ENCODE assay signal across 8 cellular contexts in the genomic region with DNA sequence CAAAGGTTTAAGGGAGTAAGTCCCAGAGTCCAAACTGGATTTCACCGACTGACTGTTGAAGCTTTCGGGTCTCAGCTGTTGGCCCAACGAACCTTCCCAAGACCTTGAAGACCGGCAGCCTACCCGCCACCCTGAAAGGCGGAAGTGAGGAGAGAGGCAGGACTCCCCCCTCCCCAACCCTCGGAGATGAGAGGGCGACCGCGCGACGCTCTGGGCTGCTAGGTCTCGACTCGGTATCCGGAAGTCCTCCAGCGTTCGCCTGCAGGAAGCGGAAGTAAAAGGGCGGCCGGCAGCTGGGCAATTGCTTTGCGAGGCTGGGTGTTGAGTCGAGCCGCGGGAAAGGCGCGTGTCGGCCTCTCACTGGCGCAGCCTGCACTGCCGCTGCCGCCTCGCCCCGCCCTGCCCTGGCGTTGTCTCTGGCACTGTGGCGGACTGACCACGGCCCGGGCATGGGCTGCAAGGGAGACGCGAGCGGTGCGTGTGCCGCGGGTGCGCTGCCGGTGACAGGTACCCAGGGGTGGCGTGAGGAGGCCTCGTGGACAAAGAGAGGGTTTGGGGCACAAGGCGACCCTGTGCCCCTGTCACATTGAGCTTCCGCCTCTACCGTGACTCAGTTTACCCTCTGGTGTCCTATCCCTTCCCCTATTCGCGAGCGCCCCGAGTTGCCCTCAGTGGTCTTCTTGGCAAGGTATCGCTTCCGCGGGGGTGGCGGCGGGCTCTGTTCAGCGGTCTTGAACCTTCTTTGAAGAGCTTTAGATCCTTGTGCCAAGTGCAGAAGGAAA. TPM values are rescaled to one million over a fixed set of nuclear protein-coding genes. Genes with fewer than 3 reads are reported as not detected.
DNase-seq lines count a peak whose midpoint lies in the region; ATAC-seq lines count a peak whose summit lies in the region.

A gene with protein sequence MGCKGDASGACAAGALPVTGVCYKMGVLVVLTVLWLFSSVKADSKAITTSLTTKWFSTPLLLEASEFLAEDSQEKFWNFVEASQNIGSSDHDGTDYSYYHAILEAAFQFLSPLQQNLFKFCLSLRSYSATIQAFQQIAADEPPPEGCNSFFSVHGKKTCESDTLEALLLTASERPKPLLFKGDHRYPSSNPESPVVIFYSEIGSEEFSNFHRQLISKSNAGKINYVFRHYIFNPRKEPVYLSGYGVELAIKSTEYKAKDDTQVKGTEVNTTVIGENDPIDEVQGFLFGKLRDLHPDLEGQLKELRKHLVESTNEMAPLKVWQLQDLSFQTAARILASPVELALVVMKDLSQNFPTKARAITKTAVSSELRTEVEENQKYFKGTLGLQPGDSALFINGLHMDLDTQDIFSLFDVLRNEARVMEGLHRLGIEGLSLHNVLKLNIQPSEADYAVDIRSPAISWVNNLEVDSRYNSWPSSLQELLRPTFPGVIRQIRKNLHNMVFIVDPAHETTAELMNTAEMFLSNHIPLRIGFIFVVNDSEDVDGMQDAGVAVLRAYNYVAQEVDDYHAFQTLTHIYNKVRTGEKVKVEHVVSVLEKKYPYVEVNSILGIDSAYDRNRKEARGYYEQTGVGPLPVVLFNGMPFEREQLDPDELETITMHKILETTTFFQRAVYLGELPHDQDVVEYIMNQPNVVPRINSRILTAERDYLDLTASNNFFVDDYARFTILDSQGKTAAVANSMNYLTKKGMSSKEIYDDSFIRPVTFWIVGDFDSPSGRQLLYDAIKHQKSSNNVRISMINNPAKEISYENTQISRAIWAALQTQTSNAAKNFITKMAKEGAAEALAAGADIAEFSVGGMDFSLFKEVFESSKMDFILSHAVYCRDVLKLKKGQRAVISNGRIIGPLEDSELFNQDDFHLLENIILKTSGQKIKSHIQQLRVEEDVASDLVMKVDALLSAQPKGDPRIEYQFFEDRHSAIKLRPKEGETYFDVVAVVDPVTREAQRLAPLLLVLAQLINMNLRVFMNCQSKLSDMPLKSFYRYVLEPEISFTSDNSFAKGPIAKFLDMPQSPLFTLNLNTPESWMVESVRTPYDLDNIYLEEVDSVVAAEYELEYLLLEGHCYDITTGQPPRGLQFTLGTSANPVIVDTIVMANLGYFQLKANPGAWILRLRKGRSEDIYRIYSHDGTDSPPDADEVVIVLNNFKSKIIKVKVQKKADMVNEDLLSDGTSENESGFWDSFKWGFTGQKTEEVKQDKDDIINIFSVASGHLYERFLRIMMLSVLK (N-terminal part only) (plus strand): TSS at position 292 of the 782 bp plus-strand sequence. CDS start 158 bp downstream, at position 450.

- POLR2A ChIA-PET in activated CD4-positive, alpha-beta T cell treated with anti-CD3 and anti-CD28 coated beads for 36 hours (lab: Charles Lee): interaction anchor here (0.7 to 1.4 kb wide), 3 partner anchors 10 to 282 kb away, joined by 3 to 10 read pairs (median 3); no protein-coding TSS in a partner anchor

- intact Hi-C loops in activated CD4-positive, alpha-beta T cell treated with anti-CD3 and anti-CD28 coated beads for 36 hours (cut with DNase I, micrococcal nuclease): loop anchor here (1.0 to 10.0 kb wide), 14 partner anchors 63 to 1434 kb away; a partner anchor contains a TSS

- peak within 1 kb of the TSS; percentile 76 for H3K27ac ChIP-seq in cingulate gyrus (ENCODE audit: low read depth, low read length)

- no peaks in the 10 kb centered on the region for H3K9me3 Mint-ChIP-seq in activated CD4-positive, alpha-beta T cell treated with anti-CD3 and anti-CD28 coated beads for 36 hours (ENCODE audit: low read depth)

- CTCF ChIA-PET in activated CD4-positive, alpha-beta T cell treated with anti-CD3 and anti-CD28 coated beads for 36 hours (lab: Charles Lee): interaction anchor here (0.5 to 1.4 kb wide), 7 partner anchors 10 to 230 kb away, joined by 3 to 4 read pairs (median 3); a partner anchor contains a TSS

- peaks cover 44% of the 10 kb centered on the region for H3K4me1 Mint-ChIP-seq in activated CD4-positive, alpha-beta T cell treated with anti-CD3 and anti-CD28 coated beads for 36 hours

- DNase-seq in Ammon's horn (ENCODE audit: low spot score): peak; percentile 98
- DNase-seq in GM19238 (ENCODE audit: insufficient read length, low spot score): peak; percentile 87
- peak; percentile 89 to 96 for DNase-seq in NCI-H524 (lab: John Stamatoyannopoulos, UW)
- peak; percentile 96 for DNase-seq in activated CD4-positive, alpha-beta T cell treated with anti-CD3 and anti-CD28 coated beads for 36 hours
- DNase-seq in kidney glomerular epithelial cell (lab: John Stamatoyannopoulos, UW): peak; percentile 93
- DNase-seq in stimulated activated CD4-positive, alpha-beta T cell treated with anti-CD3 and anti-CD28 coated beads, Interleukin-1b, Interleukin-23, amount 100 ng/mL, for 1 hour (ENCODE audit: low read depth in 2 of 2): peak; percentile 77 to 80

- peak within 1 kb of the TSS; percentile 90 for H3K4me3 Mint-ChIP-seq in activated CD4-positive, alpha-beta T cell treated with anti-CD3 and anti-CD28 coated beads for 36 hours

- H3K36me3 Mint-ChIP-seq in activated CD4-positive, alpha-beta T cell treated with anti-CD3 and anti-CD28 coated beads for 36 hours (ENCODE audit: low read depth): peaks cover 11% of the 10 kb centered on the region

- no peaks in the 10 kb centered on the region for H3K27me3 Mint-ChIP-seq in activated CD4-positive, alpha-beta T cell treated with anti-CD3 and anti-CD28 coated beads for 36 hours

- peak; percentile 94 for ATAC-seq in HG03442 (IDR thresholded peaks at IDR 0.05; ENCODE audit: unreplicated experiment)
- peak; percentile 95 for ATAC-seq in activated CD4-positive, alpha-beta T cell treated with anti-CD3 and anti-CD28 coated beads for 36 hours

- peak within 1 kb of the TSS; percentile 93 for H3K27ac Mint-ChIP-seq in activated CD4-positive, alpha-beta T cell treated with anti-CD3 and anti-CD28 coated beads for 36 hours

RNA-seq across cellular contexts. Expression of the gene that starts here (rescaled TPM):
- total RNA-seq in activated CD4-positive, alpha-beta T cell treated with anti-CD3 and anti-CD28 coated beads for 36 hours: 10 to 100 TPM; 50.0 to 67.2 TPM

Comparison
In these comparisons a context has a peak if more than half of its experiments do, and no peak if none do; other contexts are left out.
1. Peak in every context shown above with its lines: DNase-seq, ATAC-seq and H3K27ac ChIP-seq.